In the genomic region with DNA sequence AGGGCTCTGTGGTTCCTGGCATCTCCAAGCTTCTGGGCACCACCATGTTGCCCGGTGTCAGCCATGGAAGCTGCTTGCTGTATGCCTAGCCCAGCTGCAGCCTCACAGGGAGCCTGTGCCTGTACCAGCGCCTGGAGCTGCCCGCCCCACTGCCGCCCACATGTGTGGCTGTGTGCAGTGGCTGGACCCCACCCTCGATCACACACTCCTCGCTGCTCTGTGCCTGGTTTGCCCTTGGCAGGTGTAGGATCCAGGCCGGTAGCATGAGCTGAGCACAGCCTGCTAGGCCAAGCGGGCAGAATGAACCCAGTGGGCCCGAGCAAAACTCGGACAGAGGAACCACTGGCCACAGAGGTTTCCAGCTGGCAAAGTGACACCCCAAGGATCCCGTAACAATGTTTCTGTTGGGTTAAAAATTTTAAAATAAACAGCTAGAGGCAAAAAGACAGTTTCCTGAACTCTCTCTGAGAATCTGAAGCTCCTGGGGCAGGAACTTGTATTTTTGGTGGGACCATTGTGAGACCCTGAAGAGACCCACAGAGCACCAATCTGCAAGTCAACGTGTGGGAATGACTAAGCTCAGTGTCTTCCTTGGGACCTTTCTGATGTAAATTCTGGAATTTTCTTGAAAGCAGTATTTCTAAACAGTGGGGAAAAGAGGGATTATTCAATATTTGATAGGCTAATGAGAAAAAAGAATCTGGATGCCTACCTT, we compare ENCODE assay signal across 25 cellular contexts.
"Had no signal": no experiment of that assay in that cellular context is flagged by ENCODE, and none has a peak within 500 bp of the region (broad histone marks: within the 10 kb centered on the region; RNA-seq: fewer than 3 reads in every experiment).

No MANE protein-coding gene starts in this region.

- FAIRE-seq: frontal cortex had no signal

- H3K27ac ChIP-seq: adrenal gland, ascending aorta, colonic mucosa, dorsolateral prefrontal cortex, esophagus muscularis mucosa, neutrophil, ovary, prostate gland, tibial nerve had no signal

- H3K27ac Mint-ChIP-seq: activated CD4-positive, alpha-beta T cell treated with anti-CD3 and anti-CD28 coated beads, Interleukin-2, amount 10 ng/mL, durations not matched to agents 7 days and 5 days; activated CD8-positive, alpha-beta T cell treated with anti-CD3 and anti-CD28 coated beads, Interleukin-2, amount 10 ng/mL, durations not matched to agents 7 days and 5 days; activated naive CD4-positive, alpha-beta T cell treated with anti-CD3 and anti-CD28 coated beads, Interleukin-2, amount 50 U/mL, for 72 hours; effector memory CD8-positive, alpha-beta T cell; natural killer cell; stimulated activated naive CD8-positive, alpha-beta T cell treated with anti-CD3 and anti-CD28 coated beads, Interleukin-15, Interleukin-2, amounts not matched to agents 100 ng/mL and 50 ng/mL, for 24 hours had no signal

- H3K4me3 Mint-ChIP-seq: activated CD4-positive, alpha-beta T cell treated with anti-CD3 and anti-CD28 coated beads, Interleukin-2, amount 10 ng/mL, durations not matched to agents 7 days and 5 days; activated CD8-positive, alpha-beta T cell treated with anti-CD3 and anti-CD28 coated beads, Interleukin-2, amount 10 ng/mL, durations not matched to agents 7 days and 5 days; central memory CD8-positive, alpha-beta T cell; effector memory CD8-positive, alpha-beta T cell; natural killer cell; stimulated activated naive CD8-positive, alpha-beta T cell treated with anti-CD3 and anti-CD28 coated beads, Interleukin-15, Interleukin-2, amounts not matched to agents 100 ng/mL and 50 ng/mL, for 24 hours had no signal

- H3K9me3 Mint-ChIP-seq: activated CD4-positive, alpha-beta T cell treated with anti-CD3 and anti-CD28 coated beads, Interleukin-2, amount 10 ng/mL, durations not matched to agents 7 days and 5 days; activated naive CD4-positive, alpha-beta T cell treated with anti-CD3 and anti-CD28 coated beads, Interleukin-2, amount 50 U/mL, for 72 hours; central memory CD8-positive, alpha-beta T cell; effector memory CD8-positive, alpha-beta T cell; natural killer cell; stimulated activated naive CD8-positive, alpha-beta T cell treated with anti-CD3 and anti-CD28 coated beads, Interleukin-15, Interleukin-2, amounts not matched to agents 100 ng/mL and 50 ng/mL, for 24 hours had no signal

- H3K4me3 ChIP-seq: adrenal gland, ascending aorta, colonic mucosa, dorsolateral prefrontal cortex, esophagus muscularis mucosa, ovary, prostate gland, tibial nerve had no signal

- H3K4me1 ChIP-seq: adrenal gland, ascending aorta, colonic mucosa, prostate gland had no signal

- ATAC-seq: activated CD4-positive, CD25-positive, alpha-beta regulatory T cell treated with anti-CD3 and anti-CD28 coated beads, Interleukin-2, amount 50 U/mL, for 24 hours; activated CD8-positive, alpha-beta T cell treated with anti-CD3 and anti-CD28 coated beads, Interleukin-2, amount 10 ng/mL, durations not matched to agents 7 days and 5 days; activated naive CD4-positive, alpha-beta T cell treated with anti-CD3 and anti-CD28 coated beads, Interleukin-2, amount 50 U/mL, for 72 hours; effector memory CD8-positive, alpha-beta T cell; left ventricle myocardium superior; natural killer cell had no signal

- H3K4me1 Mint-ChIP-seq: activated CD4-positive, alpha-beta T cell treated with anti-CD3 and anti-CD28 coated beads, Interleukin-2, amount 10 ng/mL, durations not matched to agents 7 days and 5 days; central memory CD8-positive, alpha-beta T cell; natural killer cell had no signal

- H3K36me3 ChIP-seq: adrenal gland, ascending aorta, colonic mucosa, esophagus muscularis mucosa, neutrophil, ovary, prostate gland, tibial nerve had no signal

- DNase-seq: activated CD4-positive, alpha-beta T cell treated with anti-CD3 and anti-CD28 coated beads, Interleukin-2, amount 10 ng/mL, durations not matched to agents 7 days and 5 days; activated CD8-positive, alpha-beta T cell treated with anti-CD3 and anti-CD28 coated beads, Interleukin-2, amount 10 ng/mL, durations not matched to agents 7 days and 5 days; activated gamma-delta T cell treated with Interleukin-2 at 50 U/mL for 16 hours; adrenal gland; colonic mucosa; dorsolateral prefrontal cortex; effector memory CD8-positive, alpha-beta T cell; hippocampal formation; left ventricle myocardium superior; mammary epithelial cell; midbrain; natural killer cell; ovary; right cardiac atrium; stimulated activated CD4-positive, alpha-beta T cell treated with anti-CD3 and anti-CD28 coated beads, Interleukin-4, amount 100 ng/mL, for 24 hours had no signal

- H3K9me3 ChIP-seq: adrenal gland, ascending aorta, colonic mucosa, esophagus muscularis mucosa, neutrophil, ovary, prostate gland, tibial nerve had no signal

- H3K27me3 Mint-ChIP-seq: central memory CD8-positive, alpha-beta T cell; stimulated activated naive CD8-positive, alpha-beta T cell treated with anti-CD3 and anti-CD28 coated beads, Interleukin-15, Interleukin-2, amounts not matched to agents 100 ng/mL and 50 ng/mL, for 24 hours had no signal

- H3K27me3 ChIP-seq: adrenal gland, ascending aorta, colonic mucosa, dorsolateral prefrontal cortex, esophagus muscularis mucosa, ovary, tibial nerve had no signal
